In genomic region chr12:46219892-46220655, GRCh38 we compare ENCODE assay signal across 1 cellular context.
TF ChIP-seq lines count a peak whose summit lies in the region.

No MANE protein-coding gene starts in this region.

TF ChIP-seq in GM23338, 12 proteins besides CTCF, POLR2A, EP300 and RAD21 (continued from another document):
- TF ChIP-seq REST (IDR thresholded peaks at IDR 0.05; ENCODE audit: unreplicated experiment) (no peak), CREB1 (CRISPR knock-in tag; IDR thresholded peaks at IDR 0.05; ENCODE audit: low read depth) (no peak), ZNF114 (CRISPR knock-in tag; IDR thresholded peaks at IDR 0.05) (no peak), STAT1 (IDR thresholded peaks at IDR 0.05; ENCODE audit: unreplicated experiment) (no peak), NANOG (IDR thresholded peaks at IDR 0.05; ENCODE audit: borderline replicate concordance) (no peak), ETS1 (IDR thresholded peaks at IDR 0.05) (no peak)
